In the genomic region with DNA sequence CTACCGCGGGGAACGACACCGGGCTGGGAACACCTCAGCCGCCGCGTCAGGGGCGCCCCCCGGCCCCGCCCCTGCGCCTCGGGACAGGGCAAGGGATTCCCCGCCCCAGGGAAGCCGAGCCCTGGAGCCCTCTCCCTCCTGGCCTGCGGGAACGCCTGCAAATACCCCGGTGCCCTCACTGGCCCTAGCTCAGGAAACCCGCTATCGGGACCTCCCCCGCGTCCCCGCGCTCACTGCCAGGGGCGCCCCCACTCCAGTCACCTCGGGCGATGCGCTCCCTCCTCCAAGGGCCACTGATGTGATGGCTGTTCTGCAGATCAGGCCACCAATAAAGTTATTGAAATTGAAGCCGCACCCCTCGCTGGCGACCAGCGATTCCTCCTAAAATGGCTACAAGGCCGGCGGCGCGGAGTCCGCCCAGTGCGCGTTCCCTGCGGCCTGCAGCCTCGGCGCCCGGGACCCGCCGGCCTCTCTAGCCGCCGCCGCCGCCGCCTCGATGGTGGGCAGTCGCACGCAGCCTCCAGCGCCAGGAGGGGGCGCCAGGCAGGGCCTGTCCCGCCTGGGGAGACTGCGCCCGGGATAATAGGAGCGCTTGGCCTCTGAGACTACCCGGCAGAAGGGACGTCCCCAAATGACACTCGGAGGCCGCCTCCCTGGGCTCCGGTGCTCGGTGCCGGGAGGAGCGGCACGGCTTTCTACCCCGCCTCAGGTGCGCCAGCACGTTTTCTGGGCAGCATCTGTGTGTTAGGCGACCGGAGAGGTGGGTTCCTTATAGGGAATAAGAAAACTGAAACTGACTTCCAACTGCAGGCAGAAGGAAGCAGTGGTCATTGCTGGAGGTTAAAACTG, we compare ENCODE assay signal across 8 cellular contexts. TPM values are rescaled to one million over a fixed set of nuclear protein-coding genes. Genes with fewer than 3 reads are reported as not detected.
DNase-seq lines count a peak whose midpoint lies in the region; ATAC-seq and TF ChIP-seq lines count a peak whose summit lies in the region.

A gene with protein sequence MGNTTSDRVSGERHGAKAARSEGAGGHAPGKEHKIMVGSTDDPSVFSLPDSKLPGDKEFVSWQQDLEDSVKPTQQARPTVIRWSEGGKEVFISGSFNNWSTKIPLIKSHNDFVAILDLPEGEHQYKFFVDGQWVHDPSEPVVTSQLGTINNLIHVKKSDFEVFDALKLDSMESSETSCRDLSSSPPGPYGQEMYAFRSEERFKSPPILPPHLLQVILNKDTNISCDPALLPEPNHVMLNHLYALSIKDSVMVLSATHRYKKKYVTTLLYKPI (minus strand): TSS at position 303 of the 849 bp plus-strand sequence. CDS start 326 bp downstream, outside the sequence.

- DNase-seq in DMS79 treated with DMSO at 0.1 percent for 48 hours (lab: John Stamatoyannopoulos, UW) (peak; percentile 91), PC-9 (peak; percentile 81 to 96), esophagus muscularis mucosa (ENCODE audit: extremely low spot score) (peak; percentile 97)
- DNase-seq in Jurkat, Clone E6-1 (ENCODE audit: low read depth, low spot score) = peak; percentile 87
- peak; percentile 95 to 96 for DNase-seq in activated T-cell treated with anti-CD3 and anti-CD28 coated beads, Interleukin-2, amount 50 U/mL, for 48 hours
- DNase-seq in stimulated activated CD8-positive, alpha-beta memory T cell treated with anti-CD3 and anti-CD28 coated beads, Interleukin-7, amount 100 ng/mL, for 24 hours (ENCODE audit: low read depth) = peak; percentile 74

- CTCF ChIA-PET in PC-9 (lab: Charles Lee) = no interaction called here

- H3K36me3 ChIP-seq in PC-9 (ENCODE audit: low read depth) (peaks cover 5% of the 10 kb centered on the region; the same call in 1 of the 2 replicates), esophagus muscularis mucosa (peaks cover 0 to 3% (median 0%) of the 10 kb centered on the region in 4 donors), muscle layer of duodenum (ENCODE audit: control insufficient read depth in 1 of 2, insufficient read depth in 2 of 2, low read length in 2 of 2) (peaks cover 0 to 7% of the 10 kb centered on the region in 2 donors)

- no peak for TF ChIP-seq EP300 in esophagus muscularis mucosa (IDR thresholded peaks at IDR 0.05)

- peak within 1 kb of the TSS; percentile 90 for H3K4me3 ChIP-seq in Jurkat, Clone E6-1 (ENCODE audit: low read length)
- H3K4me3 ChIP-seq in PC-9 (peak within 1 kb of the TSS; percentile 87), esophagus muscularis mucosa (peak within 1 kb of the TSS; percentile 86 to 97 (median 92)), muscle layer of duodenum (ENCODE audit: low read depth in 1 of 2, low read length in 2 of 2) (peak within 1 kb of the TSS; percentile 90 to 98)

- H3F3A ChIP-seq in PC-9 (ENCODE audit: insufficient read depth, low read depth) = peaks cover 21% of the 10 kb centered on the region

- H2AFZ ChIP-seq in PC-9 = peak within 1 kb of the TSS; percentile 99

- H3K9me3 ChIP-seq in PC-9 (ENCODE audit: insufficient read depth, low read depth) (peaks cover 1% of the 10 kb centered on the region; the same call in 1 of the 2 replicates), esophagus muscularis mucosa (no peaks in the 10 kb centered on the region), muscle layer of duodenum (ENCODE audit: control insufficient read depth in 1 of 2, low read length in 2 of 2) (no peaks in the 10 kb centered on the region)

- POLR2A ChIA-PET in PC-9 (lab: Charles Lee; ENCODE audit: unreplicated experiment) = interaction anchor here (0.5 to 0.7 kb wide), 4 partner anchors 17 to 88 kb away, joined by 3 to 12 read pairs (median 4); no protein-coding TSS in a partner anchor

- H3K4me1 ChIP-seq in PC-9 (replicated peaks; ENCODE audit: insufficient read depth) (peaks cover 42% of the 10 kb centered on the region), esophagus muscularis mucosa (peaks cover 30 to 57% (median 51%) of the 10 kb centered on the region in 4 donors), muscle layer of duodenum (ENCODE audit: control insufficient read depth in 1 of 2, insufficient read depth in 2 of 2, low read length in 2 of 2) (peaks cover 28 to 30% of the 10 kb centered on the region in 2 donors)

- no TSS peak for BruUV-seq in PC-9 (replicated peaks; lab: Mats Ljungman, UMichigan)

- H3K27me3 ChIP-seq in PC-9 (ENCODE audit: insufficient read depth, low read depth) (no peaks in the 10 kb centered on the region), esophagus muscularis mucosa (no peaks in the 10 kb centered on the region), muscle layer of duodenum (ENCODE audit: low read depth, low read length) (no peaks in the 10 kb centered on the region)

- peak; percentile 85 for ATAC-seq in GM21717 (IDR thresholded peaks at IDR 0.05; ENCODE audit: unreplicated experiment)

- H3K27ac ChIP-seq in PC-9 (peak within 1 kb of the TSS; percentile 73), esophagus muscularis mucosa (replicated peaks in 1 of 4) (peak within 1 kb of the TSS; percentile 93 to 95 (median 94)), muscle layer of duodenum (ENCODE audit: low read length) (peak within 1 kb of the TSS; percentile 91)

- no peaks in the 10 kb centered on the region for H3K9me2 ChIP-seq in PC-9 (ENCODE audit: insufficient read depth)

- peaks cover 38% of the 10 kb centered on the region for H3K79me2 ChIP-seq in PC-9 (ENCODE audit: low read depth)

- H3K4me2 ChIP-seq in PC-9 = peak within 1 kb of the TSS; percentile 90

- intact Hi-C loops in PC-9 (cut with micrococcal nuclease; ENCODE audit: unreplicated experiment) (loop anchor here (2.0 kb wide), 2 partner anchors 70 to 88 kb away; a partner anchor contains a TSS), esophagus muscularis mucosa (cut with DNase I) (loop anchor here (1.0 kb wide), 1 partner anchor 70 kb away; a partner anchor contains a TSS)

- TF ChIP-seq CTCF in PC-9 (conservative IDR thresholded peaks at IDR 0.05) = peak; percentile 79
- peak; percentile 86 to 96 (median 87) for TF ChIP-seq CTCF in esophagus muscularis mucosa (IDR thresholded peaks at IDR 0.05)

- 0% methylated on average over 22 of the region's 72 CpGs for WGBS in esophagus muscularis mucosa

- TF ChIP-seq POLR2A in esophagus muscularis mucosa (IDR thresholded peaks at IDR 0.05; ENCODE audit: low read depth) = peak; percentile 44

- no peaks in the 10 kb centered on the region for H4K20me1 ChIP-seq in PC-9 (ENCODE audit: insufficient read depth)

RNA-seq across cellular contexts. Expression of the gene that starts here (rescaled TPM):
- 11.3 TPM for polyA plus RNA-seq in Jurkat, Clone E6-1 (2012; ENCODE audit: insufficient read depth, insufficient read length)
- total RNA-seq in PC-9 (2021) = 5.8 and 8.1 TPM in 2 replicates
- total RNA-seq in esophagus muscularis mucosa = 10 to 100 TPM; 21.5 to 45.4 (median 30.3) TPM

Comparison
In these comparisons a context has a peak if more than half of its experiments do, and no peak if none do; other contexts are left out.
1. Peak in every context shown above with its lines: DNase-seq, ATAC-seq, H3K4me3 ChIP-seq and H3K27ac ChIP-seq.